ENCODE assay signal across 21 cellular contexts in the genomic region with DNA sequence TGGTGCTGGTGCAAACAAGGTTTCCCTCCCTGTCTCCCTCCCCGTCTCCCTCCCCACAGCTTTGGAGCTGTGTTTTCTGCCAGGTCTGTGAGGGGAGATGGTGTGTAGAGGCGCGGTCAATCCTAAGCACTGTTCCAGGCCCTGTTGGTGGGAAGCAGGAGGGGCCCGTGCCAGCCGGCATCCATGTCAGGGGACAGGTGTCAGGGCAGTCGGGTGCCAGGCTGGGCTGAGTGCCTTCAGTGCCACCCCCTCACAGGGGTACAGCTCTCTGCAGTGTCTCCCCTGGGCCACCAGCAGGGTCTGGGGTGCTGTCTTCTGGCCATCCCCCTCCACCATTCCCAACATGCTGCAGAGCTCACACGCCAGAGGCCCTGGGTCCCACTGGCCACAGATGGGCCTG.
DNase-seq lines count a peak whose midpoint lies in the region; ATAC-seq and FAIRE-seq lines count a peak whose summit lies in the region.
"Had no signal": no experiment of that assay in that cellular context is flagged by ENCODE, and none has a peak within 500 bp of the region (broad histone marks: within the 10 kb centered on the region; RNA-seq: fewer than 3 reads in every experiment).

No MANE protein-coding gene starts in this region.

- H2BK15ac ChIP-seq in neuronal stem cell (ENCODE audit: low read length), result no peak overlapping the region

- H3K4me3 ChIP-seq in BLaER1 treated with 17β-estradiol and CSF1 and Interleukin-3, amounts not matched to agents 10 nM and 100 nM, result no peak overlapping the region
- no peak overlapping the region for H3K4me3 ChIP-seq in neuronal stem cell (ENCODE audit: low read length in 2 of 2)
- no peak overlapping the region for H3K4me3 ChIP-seq in small intestine (ENCODE audit: low read depth in 1 of 2, low read length in 2 of 2)
- H3K4me3 ChIP-seq: SK-N-MC had no signal

- FAIRE-seq in small intestine (lab: Jason Lieb, UNC), result no peak

- DNase-seq in G401 (ENCODE audit: low spot score) (peak; percentile 55), neuronal stem cell (ENCODE audit: low spot score) (no peak), left ventricle myocardium superior (no peak), small intestine (no peak)
- DNase-seq in activated naive CD8-positive, alpha-beta T cell treated with anti-CD3 and anti-CD28 coated beads, Interleukin-2, amount 50 U/mL, for 24 hours, result no peak
- DNase-seq in activated T-cell treated with anti-CD3 and anti-CD28 coated beads, Interleukin-2, amount 50 U/mL, for 24 hours, result no peak
- DNase-seq: AML-193; CD4-positive, CD25-positive, alpha-beta regulatory T cell; COR-L47; HCEC 1CT; MM.1S; NCI-H1092 treated with DMSO at 0.1 percent for 48 hours; NCI-H146; NCI-H2029 treated with DMSO at 0.1 percent for 48 hours; NCI-H2171; NCI-H526; SHP77; T-helper 1 cell had no signal

- intact Hi-C loops in left ventricle myocardium superior (cut with micrococcal nuclease), result no loop called here

- H2AK5ac ChIP-seq in neuronal stem cell (ENCODE audit: low read depth, low read length), result no peak overlapping the region

- H2AFZ ChIP-seq in neuronal stem cell (ENCODE audit: low read length), result no peak overlapping the region

- no peak for ATAC-seq in left ventricle myocardium superior
- no peak for ATAC-seq in activated naive CD8-positive, alpha-beta T cell treated with anti-CD3 and anti-CD28 coated beads, Interleukin-2, amount 50 U/mL, for 24 hours

- H3K4me2 ChIP-seq in BLaER1 treated with 17β-estradiol and CSF1 and Interleukin-3, amounts not matched to agents 10 nM and 100 nM, result peak overlapping the region in 9 of 11 experiments; percentile 2 to 97 (median 60); a peak in 15 of 22 replicates
- H3K4me2 ChIP-seq in neuronal stem cell (ENCODE audit: insufficient read depth, low read length, poor library complexity, severe bottlenecking), result no peak overlapping the region

- peaks cover 0 to 72% (median 31%) of the 10 kb centered on the region in 11 experiments; a peak in 16 of 22 replicates for H4K20me1 ChIP-seq in BLaER1 treated with 17β-estradiol and CSF1 and Interleukin-3, amounts not matched to agents 10 nM and 100 nM

- peaks cover 8 to 36% (median 21%) of the 10 kb centered on the region in 11 experiments; a peak in 16 of 22 replicates for H3K36me3 ChIP-seq in BLaER1 treated with 17β-estradiol and CSF1 and Interleukin-3, amounts not matched to agents 10 nM and 100 nM
- H3K36me3 ChIP-seq in neuronal stem cell (replicated peaks in 1 of 2; ENCODE audit: control insufficient read depth in 2 of 2, insufficient read depth in 2 of 2, low read length in 2 of 2) (peaks cover 20 to 35% of the 10 kb centered on the region in 2 donors), small intestine (ENCODE audit: control insufficient read depth in 2 of 2, insufficient read depth in 2 of 2, low read length in 2 of 2) (no peaks in the 10 kb centered on the region)

- no peak overlapping the region for H4K91ac ChIP-seq in neuronal stem cell (ENCODE audit: low read depth, low read length, poor library complexity)

- H3K27me3 ChIP-seq in BLaER1 treated with 17β-estradiol and CSF1 and Interleukin-3, amounts not matched to agents 10 nM and 100 nM, result peaks cover 0 to 12% (median 0%) of the 10 kb centered on the region in 11 experiments; a peak in 5 of 22 replicates
- no peaks in the 10 kb centered on the region for H3K27me3 ChIP-seq in neuronal stem cell (ENCODE audit: control insufficient read depth in 3 of 3, insufficient read depth in 3 of 3, low read depth in 1 of 3, low read length in 3 of 3)
- H3K27me3 ChIP-seq in small intestine (ENCODE audit: control insufficient read depth in 2 of 2, insufficient read depth in 2 of 2, low read length in 2 of 2), result no peaks in the 10 kb centered on the region

- WGBS in neuronal stem cell (ENCODE audit: extremely low coverage in 2 of 2, insufficient read length in 2 of 2, insufficient replicate concordance in 1 of 2), 2 donors, result no CpG with 5 or more reads among the region's 7 CpGs
- WGBS in small intestine, 3 donors, result 57 to 83% (median 70%) methylated on average over 7 of the region's 7 CpGs

- peak overlapping the region; percentile 36 for H3K18ac ChIP-seq in neuronal stem cell (ENCODE audit: low read length)

- H3K23ac ChIP-seq in neuronal stem cell (ENCODE audit: low read depth, low read length, poor library complexity), result no peak overlapping the region

- no peaks in the 10 kb centered on the region for H3K27me3 Mint-ChIP-seq in activated naive CD8-positive, alpha-beta T cell treated with anti-CD3 and anti-CD28 coated beads, Interleukin-2, amount 50 U/mL, for 24 hours
- no peaks in the 10 kb centered on the region for H3K27me3 Mint-ChIP-seq in activated T-cell treated with anti-CD3 and anti-CD28 coated beads, Interleukin-2, amount 50 U/mL, for 24 hours
- H3K27me3 Mint-ChIP-seq: CD4-positive, CD25-positive, alpha-beta regulatory T cell had no signal

- no peak overlapping the region for H3K27ac ChIP-seq in BLaER1 treated with 17β-estradiol and CSF1 and Interleukin-3, amounts not matched to agents 10 nM and 100 nM
- peak overlapping the region; percentile 19 for H3K27ac ChIP-seq in angular gyrus (ENCODE audit: low read depth, low read length)
- H3K27ac ChIP-seq in neuronal stem cell (replicated peaks; ENCODE audit: low read length), result no peak overlapping the region
- H3K27ac ChIP-seq in small intestine (ENCODE audit: low read depth in 1 of 2, low read length in 1 of 2), result no peak overlapping the region
- H3K27ac ChIP-seq: SK-N-MC had no signal

- in situ Hi-C loops in G401 (cut with HindIII; ENCODE audit: low sequenced_read_pairs), result no loop called here

- H3K9me3 Mint-ChIP-seq in activated naive CD8-positive, alpha-beta T cell treated with anti-CD3 and anti-CD28 coated beads, Interleukin-2, amount 50 U/mL, for 24 hours, result no peaks in the 10 kb centered on the region
- no peaks in the 10 kb centered on the region for H3K9me3 Mint-ChIP-seq in activated T-cell treated with anti-CD3 and anti-CD28 coated beads, Interleukin-2, amount 50 U/mL, for 24 hours
- H3K9me3 Mint-ChIP-seq: CD4-positive, CD25-positive, alpha-beta regulatory T cell had no signal

- no peaks in the 10 kb centered on the region for H3K4me1 Mint-ChIP-seq in activated naive CD8-positive, alpha-beta T cell treated with anti-CD3 and anti-CD28 coated beads, Interleukin-2, amount 50 U/mL, for 24 hours
- no peaks in the 10 kb centered on the region for H3K4me1 Mint-ChIP-seq in activated T-cell treated with anti-CD3 and anti-CD28 coated beads, Interleukin-2, amount 50 U/mL, for 24 hours (ENCODE audit: low read depth)
- H3K4me1 Mint-ChIP-seq: CD4-positive, CD25-positive, alpha-beta regulatory T cell had no signal

- no peak overlapping the region for H3K27ac Mint-ChIP-seq in activated naive CD8-positive, alpha-beta T cell treated with anti-CD3 and anti-CD28 coated beads, Interleukin-2, amount 50 U/mL, for 24 hours
- no peak overlapping the region for H3K27ac Mint-ChIP-seq in activated T-cell treated with anti-CD3 and anti-CD28 coated beads, Interleukin-2, amount 50 U/mL, for 24 hours
- H3K27ac Mint-ChIP-seq: CD4-positive, CD25-positive, alpha-beta regulatory T cell had no signal

- H3K4ac ChIP-seq in neuronal stem cell (ENCODE audit: low read length), result no peak overlapping the region

- peaks cover 3% of the 10 kb centered on the region for H3K79me1 ChIP-seq in neuronal stem cell (ENCODE audit: low read depth, low read length)

- peak overlapping the region in 1 of 11 experiments; percentile 34; a peak in 3 of 22 replicates for H3K9ac ChIP-seq in BLaER1 treated with 17β-estradiol and CSF1 and Interleukin-3, amounts not matched to agents 10 nM and 100 nM
- peak overlapping the region; percentile 51 for H3K9ac ChIP-seq in neuronal stem cell (ENCODE audit: low read depth, low read length, poor library complexity)

- H3K4me1 ChIP-seq in BLaER1 treated with 17β-estradiol and CSF1 and Interleukin-3, amounts not matched to agents 10 nM and 100 nM, result peaks cover 8 to 75% (median 65%) of the 10 kb centered on the region in 10 experiments; a peak in 18 of 20 replicates
- H3K4me1 ChIP-seq in neuronal stem cell (ENCODE audit: control insufficient read depth in 2 of 2, insufficient read depth in 1 of 2, low read depth in 1 of 2, low read length in 2 of 2) (no peaks in the 10 kb centered on the region), small intestine (ENCODE audit: control insufficient read depth in 2 of 2, insufficient read depth in 1 of 2, low read depth in 1 of 2, low read length in 1 of 2) (no peaks in the 10 kb centered on the region)

- no peak overlapping the region for H2BK12ac ChIP-seq in neuronal stem cell (ENCODE audit: low read length)

- no peak overlapping the region for H4K8ac ChIP-seq in neuronal stem cell (ENCODE audit: low read depth, low read length)

- H3K9me3 ChIP-seq in BLaER1 treated with 17β-estradiol and CSF1 and Interleukin-3, amounts not matched to agents 10 nM and 100 nM (replicated peaks in 1 of 11), result no peaks in the 10 kb centered on the region
- H3K9me3 ChIP-seq in neuronal stem cell (replicated peaks in 1 of 2; ENCODE audit: control insufficient read depth in 2 of 2, insufficient read depth in 1 of 2, low read depth in 1 of 2, low read length in 2 of 2) (no peaks in the 10 kb centered on the region), small intestine (ENCODE audit: control insufficient read depth, low read depth) (no peaks in the 10 kb centered on the region)

- H2BK120ac ChIP-seq in neuronal stem cell (ENCODE audit: low read depth, low read length), result no peak overlapping the region

- peak overlapping the region; percentile 63 for H3K14ac ChIP-seq in neuronal stem cell (ENCODE audit: low read length)

- H3K4me3 Mint-ChIP-seq in activated naive CD8-positive, alpha-beta T cell treated with anti-CD3 and anti-CD28 coated beads, Interleukin-2, amount 50 U/mL, for 24 hours, result no peak overlapping the region
- H3K4me3 Mint-ChIP-seq in activated T-cell treated with anti-CD3 and anti-CD28 coated beads, Interleukin-2, amount 50 U/mL, for 24 hours, result no peak overlapping the region
- H3K4me3 Mint-ChIP-seq: CD4-positive, CD25-positive, alpha-beta regulatory T cell had no signal

- peaks cover 3% of the 10 kb centered on the region for H3K36me3 Mint-ChIP-seq in activated naive CD8-positive, alpha-beta T cell treated with anti-CD3 and anti-CD28 coated beads, Interleukin-2, amount 50 U/mL, for 24 hours (ENCODE audit: low read depth)
- H3K36me3 Mint-ChIP-seq in activated T-cell treated with anti-CD3 and anti-CD28 coated beads, Interleukin-2, amount 50 U/mL, for 24 hours (ENCODE audit: low read depth), result peaks cover 36% of the 10 kb centered on the region
- H3K36me3 Mint-ChIP-seq: CD4-positive, CD25-positive, alpha-beta regulatory T cell had no signal

- no peak overlapping the region for H2BK5ac ChIP-seq in neuronal stem cell (ENCODE audit: low read length)
